Comparison of ENCODE assay signal across 30 cellular contexts in the genomic region with DNA sequence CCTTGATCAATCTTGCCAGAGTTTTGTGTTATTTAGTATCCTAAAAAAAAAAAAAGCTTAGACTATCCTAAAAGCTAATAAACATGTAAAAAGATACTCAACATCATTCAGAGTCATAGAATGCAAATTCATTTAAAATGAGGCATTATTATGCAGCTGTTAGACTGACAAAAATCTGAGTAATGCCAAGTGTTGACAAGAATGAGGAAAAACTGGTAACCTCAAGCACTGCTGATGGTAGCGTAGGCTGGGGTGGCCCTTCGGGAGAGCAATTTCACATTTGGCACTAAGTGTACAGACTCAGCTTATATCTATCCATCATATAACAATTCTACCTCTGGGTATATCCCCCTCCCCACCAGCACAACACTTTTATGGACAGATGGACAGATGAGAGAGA.
DNase-seq lines count a peak whose midpoint lies in the region; ATAC-seq, FAIRE-seq and TF ChIP-seq lines count a peak whose summit lies in the region.
"Had no signal": no experiment of that assay in that cellular context is flagged by ENCODE, and none has a peak within 500 bp of the region (broad histone marks: within the 10 kb centered on the region; RNA-seq: fewer than 3 reads in every experiment).

No MANE protein-coding gene starts in this region.

- H3K9me3 Mint-ChIP-seq in activated T-cell treated with anti-CD3 and anti-CD28 coated beads, Interleukin-2, amount 50 U/mL, for 72 hours = no peaks in the 10 kb centered on the region
- H3K9me3 Mint-ChIP-seq: activated naive CD8-positive, alpha-beta T cell treated with anti-CD3 and anti-CD28 coated beads, Interleukin-2, amount 10 ng/mL, durations not matched to agents 7 days and 5 days; activated T-cell treated with anti-CD3 and anti-CD28 coated beads, Interleukin-2, amount 50 U/mL, for 24 hours; stimulated activated naive B cell treated with anti-CD40 and anti-IgM and Interleukin-4, amounts not matched to agents 10 μg/mL and 1 μg/mL and 100 μg/mL, for 72 hours had no signal

- no peaks in the 10 kb centered on the region for H3K36me3 Mint-ChIP-seq in activated T-cell treated with anti-CD3 and anti-CD28 coated beads, Interleukin-2, amount 50 U/mL, for 72 hours (ENCODE audit: insufficient read depth in 2 of 2)
- H3K36me3 Mint-ChIP-seq: activated naive CD8-positive, alpha-beta T cell treated with anti-CD3 and anti-CD28 coated beads, Interleukin-2, amount 10 ng/mL, durations not matched to agents 7 days and 5 days; stimulated activated naive B cell treated with anti-CD40 and anti-IgM and Interleukin-4, amounts not matched to agents 10 μg/mL and 1 μg/mL and 100 μg/mL, for 72 hours had no signal

- H3K4me3 Mint-ChIP-seq in activated T-cell treated with anti-CD3 and anti-CD28 coated beads, Interleukin-2, amount 50 U/mL, for 72 hours = peak overlapping the region in 1 of 2 donors; percentile 55
- H3K4me3 Mint-ChIP-seq: activated naive CD8-positive, alpha-beta T cell treated with anti-CD3 and anti-CD28 coated beads, Interleukin-2, amount 10 ng/mL, durations not matched to agents 7 days and 5 days; activated T-cell treated with anti-CD3 and anti-CD28 coated beads, Interleukin-2, amount 50 U/mL, for 24 hours; B cell; stimulated activated naive B cell treated with anti-CD40 and anti-IgM and Interleukin-4, amounts not matched to agents 10 μg/mL and 1 μg/mL and 100 μg/mL, for 72 hours had no signal

- no peak for DNase-seq in activated T-cell treated with anti-CD3 and anti-CD28 coated beads, Interleukin-2, amount 50 U/mL, for 72 hours
- no peak for DNase-seq in activated T-cell treated with anti-CD3 and anti-CD28 coated beads, Interleukin-2, amount 50 U/mL, for 1 hour
- DNase-seq in bronchial epithelial cell (ENCODE audit: low read depth) = peak; percentile 54
- DNase-seq in lower lobe of right lung = no peak
- DNase-seq in MV-4-11 (lab: John Stamatoyannopoulos, UW) = no peak
- DNase-seq in NCI-H2227 treated with DMSO at 0.1 percent for 48 hours (lab: John Stamatoyannopoulos, UW) = no peak
- no peak for DNase-seq in LoVo (ENCODE audit: low spot score)
- DNase-seq: activated CD4-positive, alpha-beta T cell treated with anti-CD3 and anti-CD28 coated beads for 48 hours; activated gamma-delta T cell treated with Interleukin-2 at 50 U/mL for 16 hours; activated naive CD8-positive, alpha-beta T cell treated with anti-CD3 and anti-CD28 coated beads, Interleukin-2, amount 10 ng/mL, durations not matched to agents 7 days and 5 days; activated T-cell treated with anti-CD3 and anti-CD28 coated beads, Interleukin-2, amount 50 U/mL, for 24 hours; DMS 273 treated with DMSO at 0.1 percent for 48 hours; EL; NCI-H1436 treated with DMSO at 0.1 percent for 48 hours; NCI-H345; ovary; Peyer's patch; SHP77 treated with DMSO at 0.1 percent for 48 hours; stimulated activated naive B cell treated with anti-CD40 and anti-IgM and Interleukin-4, amounts not matched to agents 10 μg/mL and 1 μg/mL and 100 μg/mL, for 72 hours; substantia nigra; SW 1271; T1000; upper lobe of left lung had no signal

- H3K27me3 Mint-ChIP-seq in activated T-cell treated with anti-CD3 and anti-CD28 coated beads, Interleukin-2, amount 50 U/mL, for 72 hours (ENCODE audit: low read depth) = no peaks in the 10 kb centered on the region
- H3K27me3 Mint-ChIP-seq: activated naive CD8-positive, alpha-beta T cell treated with anti-CD3 and anti-CD28 coated beads, Interleukin-2, amount 10 ng/mL, durations not matched to agents 7 days and 5 days; activated T-cell treated with anti-CD3 and anti-CD28 coated beads, Interleukin-2, amount 50 U/mL, for 24 hours had no signal

- H3K4me1 Mint-ChIP-seq in activated T-cell treated with anti-CD3 and anti-CD28 coated beads, Interleukin-2, amount 50 U/mL, for 72 hours (ENCODE audit: low read depth) = peaks cover 24% of the 10 kb centered on the region
- H3K4me1 Mint-ChIP-seq: B cell had no signal

- no peak overlapping the region for H3K27ac ChIP-seq in lower lobe of right lung
- H3K27ac ChIP-seq: hepatocyte, ovary, Peyer's patch, upper lobe of left lung, VCaP had no signal

- no peaks in the 10 kb centered on the region for H3K9me3 ChIP-seq in lower lobe of right lung
- H3K9me3 ChIP-seq: ovary, Peyer's patch, upper lobe of left lung had no signal

- H3K4me3 ChIP-seq in bronchial epithelial cell (ENCODE audit: low read depth, low read length) (no peak overlapping the region), lower lobe of right lung (no peak overlapping the region)
- H3K4me3 ChIP-seq: hepatocyte, ovary, Peyer's patch, upper lobe of left lung had no signal

- no peak for FAIRE-seq in bronchial epithelial cell (lab: Jason Lieb, UNC)
- FAIRE-seq: A204.1, GM12891 had no signal

- no peaks in the 10 kb centered on the region for H3K4me1 ChIP-seq in lower lobe of right lung
- H3K4me1 ChIP-seq: Peyer's patch had no signal

- intact Hi-C loops in lower lobe of right lung (cut with DNase I) = no loop called here

- H3K36me3 ChIP-seq in bronchial epithelial cell (ENCODE audit: control insufficient read depth, insufficient read depth, low read length) (no peaks in the 10 kb centered on the region), lower lobe of right lung (no peaks in the 10 kb centered on the region)
- H3K36me3 ChIP-seq: ovary, Peyer's patch, upper lobe of left lung had no signal

- H3K27me3 ChIP-seq in bronchial epithelial cell (ENCODE audit: control insufficient read depth, insufficient read depth, low read length) (no peaks in the 10 kb centered on the region), lower lobe of right lung (ENCODE audit: low read depth) (no peaks in the 10 kb centered on the region)
- H3K27me3 ChIP-seq: hepatocyte, ovary, Peyer's patch, upper lobe of left lung had no signal

- H3K27ac Mint-ChIP-seq in activated T-cell treated with anti-CD3 and anti-CD28 coated beads, Interleukin-2, amount 50 U/mL, for 72 hours = peak overlapping the region; percentile 66
- H3K27ac Mint-ChIP-seq: activated naive CD8-positive, alpha-beta T cell treated with anti-CD3 and anti-CD28 coated beads, Interleukin-2, amount 10 ng/mL, durations not matched to agents 7 days and 5 days; B cell; stimulated activated naive B cell treated with anti-CD40 and anti-IgM and Interleukin-4, amounts not matched to agents 10 μg/mL and 1 μg/mL and 100 μg/mL, for 72 hours had no signal

- TF ChIP-seq CTCF in bronchial epithelial cell (IDR thresholded peaks at IDR 0.05; ENCODE audit: insufficient read depth, low read length, severe bottlenecking) = no peak
- no peak for TF ChIP-seq CTCF in lower lobe of right lung (IDR thresholded peaks at IDR 0.05)

- ATAC-seq in activated T-cell treated with anti-CD3 and anti-CD28 coated beads, Interleukin-2, amount 50 U/mL, for 72 hours (replicated peaks in 1 of 2) = peak in 1 of 2 donors; percentile 38
- ATAC-seq in lower lobe of right lung (peak; percentile 29 to 62), GM18861 (IDR thresholded peaks at IDR 0.05; ENCODE audit: unreplicated experiment) (no peak)
- ATAC-seq: esophagus mucosa; stimulated activated naive B cell treated with anti-CD40 and anti-IgM and Interleukin-4, amounts not matched to agents 10 μg/mL and 1 μg/mL and 100 μg/mL, for 72 hours had no signal
